In genomic region chr5:64181440-64181839, GRCh38 we compare ENCODE assay signal across 25 cellular contexts. TPM values are rescaled to one million over a fixed set of nuclear protein-coding genes. Genes with fewer than 3 reads are reported as not detected.
DNase-seq lines count a peak whose midpoint lies in the region; ATAC-seq, FAIRE-seq and TF ChIP-seq lines count a peak whose summit lies in the region.
"Had no signal": no experiment of that assay in that cellular context is flagged by ENCODE, and none has a peak within 500 bp of the region (broad histone marks: within the 10 kb centered on the region; RNA-seq: fewer than 3 reads in every experiment).

No MANE protein-coding gene starts in this region.

- FAIRE-seq in GM12878 (lab: Jason Lieb, UNC) = no peak
- FAIRE-seq: G401.6 had no signal

- TF ChIP-seq POLR2A in GM12878 (IDR thresholded peaks at IDR 0.05; ENCODE audit: low read depth, low read length) = no peak

- H3K27ac ChIP-seq in ACC112 (ENCODE audit: low read depth, low read length) (no peak overlapping the region), GM12878 (ENCODE audit: control insufficient read depth, insufficient read depth) (no peak overlapping the region)
- H3K27ac ChIP-seq: GM23248, Peyer's patch had no signal

- no peak overlapping the region for H3K4me2 ChIP-seq in GM12878 (ENCODE audit: control insufficient read depth, insufficient read depth)

- TF ChIP-seq EP300 in GM12878 (IDR thresholded peaks at IDR 0.05; ENCODE audit: borderline replicate concordance in 1 of 2, control insufficient read depth in 1 of 2, low read depth in 2 of 2, low read length in 2 of 2) = no peak

- H3K9me3 ChIP-seq in GM12878 (replicated peaks; ENCODE audit: control insufficient read depth, insufficient read depth, low read length) (no peaks in the 10 kb centered on the region), mucosa of descending colon (no peaks in the 10 kb centered on the region)
- H3K9me3 ChIP-seq: BE2C, HAP-1, MG63, Peyer's patch had no signal

- POLR2A ChIA-PET in GM12878 (lab: Charles Lee) = no interaction called here

- RAD21 ChIA-PET in GM12878 (lab: Charles Lee; ENCODE audit: unreplicated experiment) = interaction anchor here (1.3 to 2.1 kb wide), 2 partner anchors 19 to 24 kb away, joined by 3 to 10 read pairs; no protein-coding TSS in a partner anchor

- in situ Hi-C loops in GM12878 (cut with MboI) = loop anchor here (25.0 kb wide), 1 partner anchor 881 kb away; no protein-coding TSS in a partner anchor

- TF ChIP-seq RAD21 in GM12878 (IDR thresholded peaks at IDR 0.05; ENCODE audit: insufficient read depth, low read depth, low read length) = no peak

- no peaks in the 10 kb centered on the region for H4K20me1 ChIP-seq in GM12878 (ENCODE audit: control insufficient read depth, insufficient read depth)

- H3K36me3 ChIP-seq in ACC112 (ENCODE audit: insufficient read depth, low read length) = no peaks in the 10 kb centered on the region
- no peaks in the 10 kb centered on the region for H3K36me3 ChIP-seq in GM12878 (ENCODE audit: control insufficient read depth in 2 of 2, insufficient read depth in 2 of 2, low read length in 1 of 2)
- H3K36me3 ChIP-seq in mucosa of descending colon (ENCODE audit: low read depth) = no peaks in the 10 kb centered on the region
- H3K36me3 ChIP-seq: BE2C, HAP-1, MG63, Peyer's patch had no signal

- peaks cover 9% of the 10 kb centered on the region for H3K4me1 ChIP-seq in ACC112 (ENCODE audit: control insufficient read depth, insufficient read depth, low read length, unreplicated experiment)
- H3K4me1 ChIP-seq in GM12878 (ENCODE audit: control insufficient read depth, insufficient read depth, low read length) = no peaks in the 10 kb centered on the region
- no peaks in the 10 kb centered on the region for H3K4me1 ChIP-seq in mucosa of descending colon (ENCODE audit: low read depth)
- H3K4me1 ChIP-seq: BE2C, HAP-1, Peyer's patch had no signal

- WGBS in GM12878 (ENCODE audit: insufficient coverage, insufficient replicate concordance, low lambda C conversion rate, missing lambda C conversion rate) = 66% methylated on average over 2 of the region's 2 CpGs

- no TSS peak for BruUV-seq in GM12878 (replicated peaks; lab: Mats Ljungman, UMichigan)

- TF ChIP-seq CTCF in GM12878 (IDR thresholded peaks at IDR 0.05 in 2 of 3, conservative IDR thresholded peaks at IDR 0.05 in 1 of 3; ENCODE audit: control insufficient read depth in 2 of 3, extremely low read depth in 1 of 3, insufficient read depth in 1 of 3, low read depth in 3 of 3, low read length in 3 of 3) = no peak
- TF ChIP-seq CTCF in mucosa of descending colon (IDR thresholded peaks at IDR 0.05) = no peak

- SMC1A ChIA-PET in GM12878 (lab: Charles Lee; ENCODE audit: uncharacterized antibody, unreplicated experiment) = interaction anchor here (0.7 to 4.5 kb wide), 10 partner anchors 9 to 1420 kb away, joined by 3 to 21 read pairs (median 6); no protein-coding TSS in a partner anchor

- H2AFZ ChIP-seq in ACC112 (ENCODE audit: low read length, unreplicated experiment) (peak overlapping the region; percentile 75), GM12878 (ENCODE audit: control insufficient read depth, low read depth, low read length) (no peak overlapping the region)
- H2AFZ ChIP-seq: GM23248 had no signal

- CTCF ChIA-PET in GM12878 (lab: Yijun Ruan, JAX) = interaction anchor here (0.9 to 2.3 kb wide), 4 partner anchors 20 to 33 kb away, joined by 3 to 8 read pairs (median 4); no protein-coding TSS in a partner anchor

- intact Hi-C loops in GM12878 (cut with micrococcal nuclease; ENCODE audit: unreplicated experiment) (no loop called here), mucosa of descending colon (cut with DNase I, micrococcal nuclease) (no loop called here)

- no peak overlapping the region for H3K4me3 ChIP-seq in ACC112 (ENCODE audit: low read depth, low read length)
- H3K4me3 ChIP-seq in GM12878 = no peak overlapping the region
- H3K4me3 ChIP-seq in mucosa of descending colon = no peak overlapping the region
- H3K4me3 ChIP-seq: GM23248, HAP-1, MG63, Peyer's patch had no signal

- DNase-seq in NCI-H82 (lab: John Stamatoyannopoulos, UW) (peak; percentile 1), NCI-H82 treated with DMSO at 0.1 percent for 48 hours (lab: John Stamatoyannopoulos, UW; ENCODE audit: unreplicated experiment) (no peak), GM12878 (ENCODE audit: low read depth, low spot score) (no peak), left lobe of liver (ENCODE audit: low spot score) (no peak), mucosa of descending colon (no peak), amygdala (lab: John Stamatoyannopoulos, UW) (no peak)
- no peak for DNase-seq in activated effector memory CD4-positive, alpha-beta T cell treated with anti-CD3 and anti-CD28 coated beads, Interleukin-2, amount 50 U/mL, for 16 hours
- DNase-seq: 8988T; BE2C; CD4-positive, CD25-positive, alpha-beta regulatory T cell; COR-L47; IMR-90; Karpas-422; MG63; NCI-H1048; NCI-H1436; NCI-H1930; NCI-H526; NK-92 treated with Interleukin-12 subunit alpha and Interleukin-12 subunit beta, amount 100 ng/mL, for 24 hours; Peyer's patch; Right ventricle myocardium superior had no signal

- H3K79me2 ChIP-seq in ACC112 (ENCODE audit: control insufficient read depth, insufficient read depth, low read length, unreplicated experiment) = no peaks in the 10 kb centered on the region
- no peaks in the 10 kb centered on the region for H3K79me2 ChIP-seq in GM12878 (ENCODE audit: control insufficient read depth, insufficient read depth, low read length)

- H3K27me3 ChIP-seq in ACC112 (ENCODE audit: insufficient read depth, low read length) (no peaks in the 10 kb centered on the region), GM12878 (replicated peaks in 1 of 2; ENCODE audit: control insufficient read depth in 2 of 2, insufficient read depth in 2 of 2, low read length in 1 of 2) (no peaks in the 10 kb centered on the region)
- H3K27me3 ChIP-seq: BE2C, MG63, Peyer's patch had no signal

- ATAC-seq in GM12878 (peak; percentile 41), left lobe of liver (peak; percentile 85), mucosa of descending colon (no peak)

- H3K9ac ChIP-seq in GM12878 (ENCODE audit: control insufficient read depth, insufficient read depth, low read length) = no peak overlapping the region
- H3K9ac ChIP-seq: GM23248 had no signal

TF ChIP-seq in GM12878, 131 proteins besides CTCF, POLR2A, EP300 and RAD21:
- TF ChIP-seq RAD51 (IDR thresholded peaks at IDR 0.05) (0 out of 2 replicates have a peak, but pooled peaks have one; percentile 4), MEF2B (IDR thresholded peaks at IDR 0.05; ENCODE audit: partially characterized antibody, poor library complexity, severe bottlenecking) (no peak), ZNF687 (IDR thresholded peaks at IDR 0.05) (0 out of 2 replicates have a peak, but pooled peaks have one; percentile 23)

RNA-seq across cellular contexts. Expression of gene RNF180, which starts 15.8 kb away (rescaled TPM):
- 69.8 and 71.3 TPM in 2 replicates for total RNA-seq in GM12878 (2013; cell fraction: nucleolus; rRNA removed)
- total RNA-seq in GM12878 (2014; rRNA removed) = 0.87 and 1.2 TPM in 2 replicates
- 1.1 and 1.5 TPM in 2 replicates for total RNA-seq in GM12878 (2014; rRNA removed; fragmentation: Illumina TruSeq; extraction: Trizol)
- total RNA-seq in GM12878 (2021) = 0.69 and 0.90 TPM in 2 replicates
- polyA plus RNA-seq in GM12878 (2011; ENCODE audit: low read depth) = not detected
- polyA plus RNA-seq in GM12878 (2011; rRNA removed) = 0.75 and 0.88 TPM in 2 replicates
- polyA plus RNA-seq in GM12878 (2011; cell fraction: cytosol; rRNA removed) = 0.25 and 0.39 TPM in 2 replicates
- 0.51 and 0.75 TPM in 2 replicates for polyA plus RNA-seq in GM12878 (2011; cell fraction: nucleus; rRNA removed)
- polyA plus RNA-seq in GM12878 (2012) = 0.06 TPM in 1 of 2 replicates, not detected in the other
- 0.87 and 0.94 TPM in 2 replicates for polyA plus RNA-seq in GM12878 (2014; fragmentation: Illumina TruSeq; extraction: Trizol)
- polyA plus RNA-seq in GM12878 (2014; fragmentation: Nextera tagmentation; extraction: Ambion mirVana) = under 1 TPM; 0.16 to 0.20 TPM
- 0.15 and 0.72 TPM in 2 replicates for polyA plus RNA-seq in GM12878 (2014; rRNA removed)
- polyA plus RNA-seq in GM12878 (2016; fragmentation: Nextera tagmentation; extraction: Ambion mirVana) = under 1 TPM; 0.24 to 0.48 TPM
- 1.0 and 1.4 TPM in 2 replicates for polyA minus RNA-seq in GM12878 (2011; rRNA and poly(A)+ RNA removed)
- polyA minus RNA-seq in GM12878 (2011; cell fraction: cytosol; rRNA and poly(A)+ RNA removed) = 0.27 and 0.83 TPM in 2 replicates
- 1.8 and 2.4 TPM in 2 replicates for polyA minus RNA-seq in GM12878 (2011; cell fraction: nucleus; rRNA and poly(A)+ RNA removed)
- total RNA-seq in left lobe of liver = 4.4 TPM
- total RNA-seq in mucosa of descending colon = 10 to 100 TPM in 1 of 3 donors, 1 to 10 TPM in 1, under 1 TPM in 1; 0.96 to 15.0 (median 2.8) TPM
- total RNA-seq: CD4-positive, CD25-positive, alpha-beta regulatory T cell had no signal
- polyA plus RNA-seq: CD4-positive, CD25-positive, alpha-beta regulatory T cell had no signal
